In the genomic region with DNA sequence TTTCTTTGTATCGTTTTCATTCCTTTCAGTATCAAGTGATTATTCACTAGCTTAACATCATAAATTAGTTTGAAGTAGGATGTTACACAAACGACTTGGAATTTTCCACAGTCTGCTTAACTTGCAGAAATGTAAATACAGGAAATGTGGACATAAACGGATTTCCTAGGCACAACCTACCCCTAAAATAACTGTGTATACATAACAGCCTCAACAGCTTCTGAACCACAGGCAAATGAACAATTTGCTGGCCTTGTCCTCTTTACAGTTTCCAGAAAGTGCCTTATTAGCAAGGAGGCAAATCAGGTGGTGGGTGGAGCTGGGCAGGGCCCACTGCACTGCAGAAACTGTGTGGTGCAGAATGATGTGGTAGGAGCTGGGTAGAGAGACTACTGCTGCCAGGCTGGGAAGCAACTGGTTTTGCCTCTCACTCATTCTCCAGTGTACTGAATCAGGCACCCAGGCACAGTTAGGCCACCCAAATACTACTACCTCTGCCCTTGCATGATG, we compare ENCODE assay signal across 1 cellular context.
TF ChIP-seq lines count a peak whose summit lies in the region.

No MANE protein-coding gene starts in this region.

TF ChIP-seq in HepG2, 621 proteins besides CTCF, POLR2A, EP300 and RAD21 (continued from another document and continues in another):
- TF ChIP-seq ZBTB40 (IDR thresholded peaks at IDR 0.05) (no peak), ZBTB40 (CRISPR knock-in tag; IDR thresholded peaks at IDR 0.05) (peak; percentile 39; the same call in 1 of the 2 replicates), ARNT2 (CRISPR knock-in tag; IDR thresholded peaks at IDR 0.05; ENCODE audit: low read depth) (0 out of 2 replicates have a peak, but pooled peaks have one; percentile 26), SOX5 (CRISPR knock-in tag; IDR thresholded peaks at IDR 0.05; ENCODE audit: borderline replicate concordance) (peak; percentile 87), ELF1 (CRISPR knock-in tag; IDR thresholded peaks at IDR 0.05) (peak; percentile 62), CBX5 (CRISPR knock-in tag; IDR thresholded peaks at IDR 0.05; ENCODE audit: borderline replicate concordance) (peak; percentile 60; the same call in 1 of the 2 replicates), ZNF20 (CRISPR knock-in tag; IDR thresholded peaks at IDR 0.05) (no peak), RORA (CRISPR knock-in tag; IDR thresholded peaks at IDR 0.05) (0 out of 2 replicates have a peak, but pooled peaks have one; percentile 33), ELF3 (CRISPR knock-in tag; IDR thresholded peaks at IDR 0.05) (peak; percentile 89; the same call in 1 of the 2 replicates), HOMEZ (CRISPR knock-in tag; IDR thresholded peaks at IDR 0.05; ENCODE audit: low read depth) (peak; percentile 50; the same call in 1 of the 2 replicates), POGZ (CRISPR knock-in tag; IDR thresholded peaks at IDR 0.05) (peak; percentile 55; the same call in 1 of the 2 replicates), NFE2L1 (CRISPR knock-in tag; IDR thresholded peaks at IDR 0.05; ENCODE audit: borderline replicate concordance) (no peak), ARID2 (CRISPR knock-in tag; IDR thresholded peaks at IDR 0.05; ENCODE audit: borderline replicate concordance) (0 out of 2 replicates have a peak, but pooled peaks have one; percentile 34), ZBTB2 (CRISPR knock-in tag; IDR thresholded peaks at IDR 0.05; ENCODE audit: low read depth) (no peak), FOSL2 (CRISPR knock-in tag; IDR thresholded peaks at IDR 0.05) (peak; percentile 58), BCLAF1 (IDR thresholded peaks at IDR 0.05) (no peak), GATAD1 (CRISPR knock-in tag; IDR thresholded peaks at IDR 0.05) (0 out of 2 replicates have a peak, but pooled peaks have one; percentile 14), JUN (CRISPR knock-in tag; IDR thresholded peaks at IDR 0.05) (no peak), MYNN (CRISPR knock-in tag; IDR thresholded peaks at IDR 0.05; ENCODE audit: low read depth) (no peak), CCDC6 (CRISPR knock-in tag; IDR thresholded peaks at IDR 0.05) (0 out of 2 replicates have a peak, but pooled peaks have one; percentile 62)
- TF ChIP-seq, protein P1, sequence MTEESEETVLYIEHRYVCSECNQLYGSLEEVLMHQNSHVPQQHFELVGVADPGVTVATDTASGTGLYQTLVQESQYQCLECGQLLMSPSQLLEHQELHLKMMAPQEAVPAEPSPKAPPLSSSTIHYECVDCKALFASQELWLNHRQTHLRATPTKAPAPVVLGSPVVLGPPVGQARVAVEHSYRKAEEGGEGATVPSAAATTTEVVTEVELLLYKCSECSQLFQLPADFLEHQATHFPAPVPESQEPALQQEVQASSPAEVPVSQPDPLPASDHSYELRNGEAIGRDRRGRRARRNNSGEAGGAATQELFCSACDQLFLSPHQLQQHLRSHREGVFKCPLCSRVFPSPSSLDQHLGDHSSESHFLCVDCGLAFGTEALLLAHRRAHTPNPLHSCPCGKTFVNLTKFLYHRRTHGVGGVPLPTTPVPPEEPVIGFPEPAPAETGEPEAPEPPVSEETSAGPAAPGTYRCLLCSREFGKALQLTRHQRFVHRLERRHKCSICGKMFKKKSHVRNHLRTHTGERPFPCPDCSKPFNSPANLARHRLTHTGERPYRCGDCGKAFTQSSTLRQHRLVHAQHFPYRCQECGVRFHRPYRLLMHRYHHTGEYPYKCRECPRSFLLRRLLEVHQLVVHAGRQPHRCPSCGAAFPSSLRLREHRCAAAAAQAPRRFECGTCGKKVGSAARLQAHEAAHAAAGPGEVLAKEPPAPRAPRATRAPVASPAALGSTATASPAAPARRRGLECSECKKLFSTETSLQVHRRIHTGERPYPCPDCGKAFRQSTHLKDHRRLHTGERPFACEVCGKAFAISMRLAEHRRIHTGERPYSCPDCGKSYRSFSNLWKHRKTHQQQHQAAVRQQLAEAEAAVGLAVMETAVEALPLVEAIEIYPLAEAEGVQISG (CRISPR knock-in tag; IDR thresholded peaks at IDR 0.05): peak; percentile 34; the same call in 1 of the 2 replicates
- TF ChIP-seq, protein P2, sequence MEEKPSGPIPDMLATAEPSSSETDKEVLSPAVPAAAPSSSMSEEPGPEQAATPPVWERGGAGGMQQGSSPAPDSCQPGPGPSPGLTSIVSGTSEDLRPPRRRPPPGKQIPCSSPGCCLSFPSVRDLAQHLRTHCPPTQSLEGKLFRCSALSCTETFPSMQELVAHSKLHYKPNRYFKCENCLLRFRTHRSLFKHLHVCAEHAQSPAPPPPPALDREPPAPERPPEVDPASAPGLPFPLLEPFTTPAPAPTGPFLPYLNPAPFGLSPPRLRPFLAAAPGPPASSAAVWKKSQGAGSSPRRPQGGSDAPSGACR (CRISPR knock-in tag; IDR thresholded peaks at IDR 0.05): no peak
- TF ChIP-seq, protein P3, sequence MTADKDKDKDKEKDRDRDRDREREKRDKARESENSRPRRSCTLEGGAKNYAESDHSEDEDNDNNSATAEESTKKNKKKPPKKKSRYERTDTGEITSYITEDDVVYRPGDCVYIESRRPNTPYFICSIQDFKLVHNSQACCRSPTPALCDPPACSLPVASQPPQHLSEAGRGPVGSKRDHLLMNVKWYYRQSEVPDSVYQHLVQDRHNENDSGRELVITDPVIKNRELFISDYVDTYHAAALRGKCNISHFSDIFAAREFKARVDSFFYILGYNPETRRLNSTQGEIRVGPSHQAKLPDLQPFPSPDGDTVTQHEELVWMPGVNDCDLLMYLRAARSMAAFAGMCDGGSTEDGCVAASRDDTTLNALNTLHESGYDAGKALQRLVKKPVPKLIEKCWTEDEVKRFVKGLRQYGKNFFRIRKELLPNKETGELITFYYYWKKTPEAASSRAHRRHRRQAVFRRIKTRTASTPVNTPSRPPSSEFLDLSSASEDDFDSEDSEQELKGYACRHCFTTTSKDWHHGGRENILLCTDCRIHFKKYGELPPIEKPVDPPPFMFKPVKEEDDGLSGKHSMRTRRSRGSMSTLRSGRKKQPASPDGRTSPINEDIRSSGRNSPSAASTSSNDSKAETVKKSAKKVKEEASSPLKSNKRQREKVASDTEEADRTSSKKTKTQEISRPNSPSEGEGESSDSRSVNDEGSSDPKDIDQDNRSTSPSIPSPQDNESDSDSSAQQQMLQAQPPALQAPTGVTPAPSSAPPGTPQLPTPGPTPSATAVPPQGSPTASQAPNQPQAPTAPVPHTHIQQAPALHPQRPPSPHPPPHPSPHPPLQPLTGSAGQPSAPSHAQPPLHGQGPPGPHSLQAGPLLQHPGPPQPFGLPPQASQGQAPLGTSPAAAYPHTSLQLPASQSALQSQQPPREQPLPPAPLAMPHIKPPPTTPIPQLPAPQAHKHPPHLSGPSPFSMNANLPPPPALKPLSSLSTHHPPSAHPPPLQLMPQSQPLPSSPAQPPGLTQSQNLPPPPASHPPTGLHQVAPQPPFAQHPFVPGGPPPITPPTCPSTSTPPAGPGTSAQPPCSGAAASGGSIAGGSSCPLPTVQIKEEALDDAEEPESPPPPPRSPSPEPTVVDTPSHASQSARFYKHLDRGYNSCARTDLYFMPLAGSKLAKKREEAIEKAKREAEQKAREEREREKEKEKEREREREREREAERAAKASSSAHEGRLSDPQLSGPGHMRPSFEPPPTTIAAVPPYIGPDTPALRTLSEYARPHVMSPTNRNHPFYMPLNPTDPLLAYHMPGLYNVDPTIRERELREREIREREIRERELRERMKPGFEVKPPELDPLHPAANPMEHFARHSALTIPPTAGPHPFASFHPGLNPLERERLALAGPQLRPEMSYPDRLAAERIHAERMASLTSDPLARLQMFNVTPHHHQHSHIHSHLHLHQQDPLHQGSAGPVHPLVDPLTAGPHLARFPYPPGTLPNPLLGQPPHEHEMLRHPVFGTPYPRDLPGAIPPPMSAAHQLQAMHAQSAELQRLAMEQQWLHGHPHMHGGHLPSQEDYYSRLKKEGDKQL (CRISPR knock-in tag; IDR thresholded peaks at IDR 0.05; ENCODE audit: low read depth): peak; percentile 52; the same call in 1 of the 2 replicates
